Comparison of ENCODE assay signal across 19 cellular contexts in the genomic region with DNA sequence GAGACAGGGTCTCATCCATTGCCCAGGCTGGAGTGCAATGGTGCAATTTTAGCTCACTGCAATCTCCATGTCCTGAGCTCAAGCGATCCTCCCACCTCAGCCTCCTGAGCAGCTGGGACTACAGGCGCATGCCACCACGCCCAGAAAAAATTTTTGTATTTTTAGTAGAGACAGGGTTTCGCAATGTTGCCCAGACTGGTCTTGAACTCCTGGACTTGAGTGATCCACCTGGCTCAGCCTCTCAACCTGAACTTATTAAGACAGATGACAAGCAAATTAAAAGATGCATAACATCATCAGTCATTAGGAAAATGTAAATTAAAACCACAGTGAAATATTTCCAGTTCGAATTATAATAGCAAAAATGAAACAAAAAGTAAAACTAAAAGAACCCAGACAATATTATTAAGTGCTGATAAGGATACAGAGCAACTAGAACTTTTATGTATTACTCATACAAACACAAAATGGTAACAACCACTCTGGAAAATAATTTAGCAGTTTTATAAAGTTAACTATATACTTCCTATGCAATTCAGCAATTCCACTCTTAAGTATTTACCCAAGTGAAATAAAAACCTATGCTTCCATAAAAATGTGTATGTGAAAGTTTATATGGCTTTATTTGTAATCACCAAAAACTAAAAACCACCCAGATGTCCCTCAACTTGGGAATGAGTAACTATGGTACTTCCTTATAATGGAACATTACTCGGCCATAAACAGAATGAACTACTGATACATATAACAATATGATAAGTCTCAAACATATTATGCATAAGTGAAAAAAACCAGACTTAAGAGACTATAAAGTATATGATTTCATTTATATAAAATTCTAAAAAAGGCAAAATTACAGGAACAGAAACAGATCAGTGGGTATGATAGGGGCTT. TPM values are rescaled to one million over a fixed set of nuclear protein-coding genes. Genes with fewer than 3 reads are reported as not detected.
DNase-seq lines count a peak whose midpoint lies in the region; ATAC-seq lines count a peak whose summit lies in the region.
"Had no signal": no experiment of that assay in that cellular context is flagged by ENCODE, and none has a peak within 500 bp of the region (broad histone marks: within the 10 kb centered on the region; RNA-seq: fewer than 3 reads in every experiment).

No MANE protein-coding gene starts in this region.

- CTCF ChIA-PET in CD8-positive, alpha-beta memory T cell (lab: Charles Lee), result no interaction called here

- no peaks in the 10 kb centered on the region for H3K27me3 Mint-ChIP-seq in CD4-positive, CD25-positive, alpha-beta regulatory T cell
- H3K27me3 Mint-ChIP-seq in CD8-positive, alpha-beta memory T cell, result no peaks in the 10 kb centered on the region
- no peaks in the 10 kb centered on the region for H3K27me3 Mint-ChIP-seq in T-helper 17 cell
- H3K27me3 Mint-ChIP-seq in effector memory CD8-positive, alpha-beta T cell, result no peaks in the 10 kb centered on the region

- peaks cover 74% of the 10 kb centered on the region for H3K36me3 Mint-ChIP-seq in CD4-positive, CD25-positive, alpha-beta regulatory T cell
- peaks cover 32 to 71% (median 53%) of the 10 kb centered on the region in 3 donors for H3K36me3 Mint-ChIP-seq in CD8-positive, alpha-beta memory T cell
- peaks cover 20% of the 10 kb centered on the region for H3K36me3 Mint-ChIP-seq in T-helper 17 cell (ENCODE audit: low read depth)
- peaks cover 11% of the 10 kb centered on the region for H3K36me3 Mint-ChIP-seq in effector memory CD8-positive, alpha-beta T cell (ENCODE audit: insufficient read depth)

- H3K4me1 Mint-ChIP-seq in CD4-positive, CD25-positive, alpha-beta regulatory T cell, result peaks cover 43 to 67% (median 52%) of the 10 kb centered on the region in 4 donors
- H3K4me1 Mint-ChIP-seq in CD8-positive, alpha-beta memory T cell, result peaks cover 42 to 75% (median 71%) of the 10 kb centered on the region in 3 donors
- peaks cover 34% of the 10 kb centered on the region for H3K4me1 Mint-ChIP-seq in T-helper 17 cell
- H3K4me1 Mint-ChIP-seq in effector memory CD8-positive, alpha-beta T cell (ENCODE audit: low read depth in 2 of 2), result peaks cover 28 to 50% of the 10 kb centered on the region in 2 donors

- H3K4me3 ChIP-seq in CD4-positive, CD25-positive, alpha-beta regulatory T cell (ENCODE audit: low read depth, low read length), result peak overlapping the region; percentile 7
- no peak overlapping the region for H3K4me3 ChIP-seq in CD8-positive, alpha-beta memory T cell (ENCODE audit: low read length)
- H3K4me3 ChIP-seq: smooth muscle cell, upper lobe of left lung had no signal

- H3K27ac ChIP-seq in CD4-positive, CD25-positive, alpha-beta regulatory T cell (ENCODE audit: insufficient read depth, low read length, poor library complexity, severe bottlenecking), result no peak overlapping the region
- no peak overlapping the region for H3K27ac ChIP-seq in CD8-positive, alpha-beta memory T cell (ENCODE audit: low read depth, low read length)
- H3K27ac ChIP-seq: neutrophil, upper lobe of left lung had no signal

- DNase-seq in CD4-positive, CD25-positive, alpha-beta regulatory T cell, result peak in 1 of 3 donors; percentile 30
- DNase-seq in CD8-positive, alpha-beta memory T cell, result no peak
- DNase-seq in T-helper 17 cell (no peak), H4 (ENCODE audit: low spot score) (no peak), amygdala (lab: John Stamatoyannopoulos, UW) (no peak), mucosa of gallbladder (ENCODE audit: low spot score) (no peak)
- no peak for DNase-seq in effector memory CD8-positive, alpha-beta T cell
- DNase-seq: activated CD4-positive, alpha-beta T cell treated with anti-CD3 and anti-CD28 coated beads, Interleukin-2, amount 50 U/mL, for 4 hours; AML-193; dermis blood vessel endothelial cell; EL; NCI-H1436; NCI-H526; stimulated activated CD4-positive, alpha-beta T cell treated with anti-CD3 and anti-CD28 coated beads, Interleukin-2, amount 100 ng/mL, for 48 hours; SW 1271; upper lobe of left lung had no signal

- ATAC-seq in CD4-positive, CD25-positive, alpha-beta regulatory T cell (ENCODE audit: low read depth in 2 of 2), result no peak
- ATAC-seq in T-helper 17 cell, result no peak
- peak; percentile 19 for ATAC-seq in effector memory CD8-positive, alpha-beta T cell (replicated peaks)
- ATAC-seq: Right ventricle myocardium inferior had no signal

- POLR2A ChIA-PET in CD8-positive, alpha-beta memory T cell (lab: Charles Lee), result no interaction called here

- peak overlapping the region in 3 of 4 donors; percentile 10 to 42 (median 13) for H3K4me3 Mint-ChIP-seq in CD4-positive, CD25-positive, alpha-beta regulatory T cell
- peak overlapping the region in 6 of 7 donors; percentile 31 to 58 (median 35) for H3K4me3 Mint-ChIP-seq in CD8-positive, alpha-beta memory T cell
- H3K4me3 Mint-ChIP-seq in T-helper 17 cell, result no peak overlapping the region
- no peak overlapping the region for H3K4me3 Mint-ChIP-seq in effector memory CD8-positive, alpha-beta T cell

- no peaks in the 10 kb centered on the region for H3K27me3 ChIP-seq in CD4-positive, CD25-positive, alpha-beta regulatory T cell (ENCODE audit: control insufficient read depth, insufficient read depth, low read length)
- H3K27me3 ChIP-seq in CD8-positive, alpha-beta memory T cell (ENCODE audit: insufficient read depth, low read length, poor library complexity, severe bottlenecking), result no peaks in the 10 kb centered on the region
- H3K27me3 ChIP-seq: neutrophil, upper lobe of left lung had no signal

- peaks cover 40% of the 10 kb centered on the region for H3K36me3 ChIP-seq in CD4-positive, CD25-positive, alpha-beta regulatory T cell (ENCODE audit: control insufficient read depth, insufficient read depth, low read length)
- peaks cover 6% of the 10 kb centered on the region for H3K36me3 ChIP-seq in CD8-positive, alpha-beta memory T cell (ENCODE audit: insufficient read depth, low read length)
- H3K36me3 ChIP-seq: neutrophil had no signal

- H3K9me3 Mint-ChIP-seq in CD4-positive, CD25-positive, alpha-beta regulatory T cell, result peaks cover 5 to 18% (median 9%) of the 10 kb centered on the region in 7 donors
- peaks cover 10 to 23% (median 16%) of the 10 kb centered on the region in 5 donors for H3K9me3 Mint-ChIP-seq in CD8-positive, alpha-beta memory T cell
- H3K9me3 Mint-ChIP-seq in effector memory CD8-positive, alpha-beta T cell, result peaks cover 2 to 7% of the 10 kb centered on the region in 2 donors

- H3K27ac Mint-ChIP-seq in CD4-positive, CD25-positive, alpha-beta regulatory T cell, result no peak overlapping the region
- peak overlapping the region in 4 of 8 donors; percentile 17 to 72 (median 41) for H3K27ac Mint-ChIP-seq in CD8-positive, alpha-beta memory T cell
- peak overlapping the region; percentile 24 for H3K27ac Mint-ChIP-seq in T-helper 17 cell
- H3K27ac Mint-ChIP-seq in effector memory CD8-positive, alpha-beta T cell, result peak overlapping the region; percentile 18 to 35

- no peaks in the 10 kb centered on the region for H3K4me1 ChIP-seq in CD4-positive, CD25-positive, alpha-beta regulatory T cell (ENCODE audit: control insufficient read depth, insufficient read depth, low read length, poor library complexity, severe bottlenecking)
- no peaks in the 10 kb centered on the region for H3K4me1 ChIP-seq in CD8-positive, alpha-beta memory T cell (ENCODE audit: insufficient read depth, low read length)

- H3K9me3 ChIP-seq in CD4-positive, CD25-positive, alpha-beta regulatory T cell (ENCODE audit: control insufficient read depth in 2 of 2, low read length in 2 of 2), result peaks cover 11 to 19% of the 10 kb centered on the region in 2 experiments
- peaks cover 4% of the 10 kb centered on the region for H3K9me3 ChIP-seq in CD8-positive, alpha-beta memory T cell (ENCODE audit: low read length)
- no peaks in the 10 kb centered on the region for H3K9me3 ChIP-seq in T-helper 17 cell (ENCODE audit: control insufficient read depth, low read length, poor library complexity, severe bottlenecking)
- H3K9me3 ChIP-seq: neutrophil had no signal

RNA-seq across cellular contexts. Expression of a gene that starts 15.3 kb away (rescaled TPM):
- 34.7 TPM for total RNA-seq in CD4-positive, CD25-positive, alpha-beta regulatory T cell
- polyA plus RNA-seq in CD4-positive, CD25-positive, alpha-beta regulatory T cell, result 10 to 100 TPM; 17.4 to 19.9 (median 18.8) TPM
- total RNA-seq in CD8-positive, alpha-beta memory T cell, result 10 to 100 TPM; 11.0 to 11.7 TPM
- 21.1 TPM for polyA plus RNA-seq in CD8-positive, alpha-beta memory T cell
- 10 to 100 TPM; 26.2 to 28.3 TPM for total RNA-seq in T-helper 17 cell
- 6.1 and 8.2 TPM in 2 replicates for total RNA-seq in H4 (2014; rRNA removed; shearing (Covaris generic))
- total RNA-seq in mucosa of gallbladder, result 17.2 TPM

Comparison
In these comparisons a context has a peak if more than half of its experiments do, and no peak if none do; other contexts are left out.
1. H3K27ac Mint-ChIP-seq: peak in T-helper 17 cell (single experiment) and effector memory CD8-positive, alpha-beta T cell (2 of 2); none in CD4-positive, CD25-positive, alpha-beta regulatory T cell (0 of 3).
2. H3K4me3 Mint-ChIP-seq: peak in CD4-positive, CD25-positive, alpha-beta regulatory T cell (3 of 4) and CD8-positive, alpha-beta memory T cell (6 of 7); none in T-helper 17 cell (single experiment) and effector memory CD8-positive, alpha-beta T cell (0 of 2).